1 cellular context compared by ENCODE assay signal in the genomic region with DNA sequence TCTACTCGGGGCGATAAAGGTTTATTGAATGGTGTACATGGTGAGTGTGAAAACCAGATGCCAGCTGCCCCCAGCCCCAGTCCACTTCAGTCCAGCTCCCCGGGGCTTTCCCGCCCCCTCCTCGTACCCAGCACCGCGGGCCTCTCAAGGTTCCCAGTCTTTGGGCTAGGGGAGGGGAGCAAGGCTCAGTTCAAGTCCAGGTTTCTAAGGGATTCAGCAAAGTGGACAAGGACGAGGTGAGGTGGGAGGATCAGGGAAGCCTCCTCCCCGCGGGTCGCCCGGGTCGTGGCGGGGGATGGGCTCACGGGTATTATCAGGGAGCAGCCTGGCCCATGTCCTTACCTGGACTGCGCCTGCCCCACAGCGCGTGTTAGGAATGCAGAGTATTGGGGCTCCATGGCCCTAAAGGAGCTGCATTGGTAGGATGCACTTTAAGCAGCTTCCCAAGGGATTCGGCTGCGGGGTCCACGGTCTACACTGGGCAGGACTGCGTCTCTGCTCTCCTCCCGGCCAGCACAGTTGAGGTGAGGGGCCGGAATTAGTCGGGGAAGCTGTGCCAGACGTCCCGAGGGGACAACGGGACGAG.
TF ChIP-seq lines count a peak whose summit lies in the region.

No MANE protein-coding gene starts in this region.

TF ChIP-seq in GM23338, 12 proteins besides CTCF, POLR2A, EP300 and RAD21 (continued from another document):
- TF ChIP-seq, protein P1, sequence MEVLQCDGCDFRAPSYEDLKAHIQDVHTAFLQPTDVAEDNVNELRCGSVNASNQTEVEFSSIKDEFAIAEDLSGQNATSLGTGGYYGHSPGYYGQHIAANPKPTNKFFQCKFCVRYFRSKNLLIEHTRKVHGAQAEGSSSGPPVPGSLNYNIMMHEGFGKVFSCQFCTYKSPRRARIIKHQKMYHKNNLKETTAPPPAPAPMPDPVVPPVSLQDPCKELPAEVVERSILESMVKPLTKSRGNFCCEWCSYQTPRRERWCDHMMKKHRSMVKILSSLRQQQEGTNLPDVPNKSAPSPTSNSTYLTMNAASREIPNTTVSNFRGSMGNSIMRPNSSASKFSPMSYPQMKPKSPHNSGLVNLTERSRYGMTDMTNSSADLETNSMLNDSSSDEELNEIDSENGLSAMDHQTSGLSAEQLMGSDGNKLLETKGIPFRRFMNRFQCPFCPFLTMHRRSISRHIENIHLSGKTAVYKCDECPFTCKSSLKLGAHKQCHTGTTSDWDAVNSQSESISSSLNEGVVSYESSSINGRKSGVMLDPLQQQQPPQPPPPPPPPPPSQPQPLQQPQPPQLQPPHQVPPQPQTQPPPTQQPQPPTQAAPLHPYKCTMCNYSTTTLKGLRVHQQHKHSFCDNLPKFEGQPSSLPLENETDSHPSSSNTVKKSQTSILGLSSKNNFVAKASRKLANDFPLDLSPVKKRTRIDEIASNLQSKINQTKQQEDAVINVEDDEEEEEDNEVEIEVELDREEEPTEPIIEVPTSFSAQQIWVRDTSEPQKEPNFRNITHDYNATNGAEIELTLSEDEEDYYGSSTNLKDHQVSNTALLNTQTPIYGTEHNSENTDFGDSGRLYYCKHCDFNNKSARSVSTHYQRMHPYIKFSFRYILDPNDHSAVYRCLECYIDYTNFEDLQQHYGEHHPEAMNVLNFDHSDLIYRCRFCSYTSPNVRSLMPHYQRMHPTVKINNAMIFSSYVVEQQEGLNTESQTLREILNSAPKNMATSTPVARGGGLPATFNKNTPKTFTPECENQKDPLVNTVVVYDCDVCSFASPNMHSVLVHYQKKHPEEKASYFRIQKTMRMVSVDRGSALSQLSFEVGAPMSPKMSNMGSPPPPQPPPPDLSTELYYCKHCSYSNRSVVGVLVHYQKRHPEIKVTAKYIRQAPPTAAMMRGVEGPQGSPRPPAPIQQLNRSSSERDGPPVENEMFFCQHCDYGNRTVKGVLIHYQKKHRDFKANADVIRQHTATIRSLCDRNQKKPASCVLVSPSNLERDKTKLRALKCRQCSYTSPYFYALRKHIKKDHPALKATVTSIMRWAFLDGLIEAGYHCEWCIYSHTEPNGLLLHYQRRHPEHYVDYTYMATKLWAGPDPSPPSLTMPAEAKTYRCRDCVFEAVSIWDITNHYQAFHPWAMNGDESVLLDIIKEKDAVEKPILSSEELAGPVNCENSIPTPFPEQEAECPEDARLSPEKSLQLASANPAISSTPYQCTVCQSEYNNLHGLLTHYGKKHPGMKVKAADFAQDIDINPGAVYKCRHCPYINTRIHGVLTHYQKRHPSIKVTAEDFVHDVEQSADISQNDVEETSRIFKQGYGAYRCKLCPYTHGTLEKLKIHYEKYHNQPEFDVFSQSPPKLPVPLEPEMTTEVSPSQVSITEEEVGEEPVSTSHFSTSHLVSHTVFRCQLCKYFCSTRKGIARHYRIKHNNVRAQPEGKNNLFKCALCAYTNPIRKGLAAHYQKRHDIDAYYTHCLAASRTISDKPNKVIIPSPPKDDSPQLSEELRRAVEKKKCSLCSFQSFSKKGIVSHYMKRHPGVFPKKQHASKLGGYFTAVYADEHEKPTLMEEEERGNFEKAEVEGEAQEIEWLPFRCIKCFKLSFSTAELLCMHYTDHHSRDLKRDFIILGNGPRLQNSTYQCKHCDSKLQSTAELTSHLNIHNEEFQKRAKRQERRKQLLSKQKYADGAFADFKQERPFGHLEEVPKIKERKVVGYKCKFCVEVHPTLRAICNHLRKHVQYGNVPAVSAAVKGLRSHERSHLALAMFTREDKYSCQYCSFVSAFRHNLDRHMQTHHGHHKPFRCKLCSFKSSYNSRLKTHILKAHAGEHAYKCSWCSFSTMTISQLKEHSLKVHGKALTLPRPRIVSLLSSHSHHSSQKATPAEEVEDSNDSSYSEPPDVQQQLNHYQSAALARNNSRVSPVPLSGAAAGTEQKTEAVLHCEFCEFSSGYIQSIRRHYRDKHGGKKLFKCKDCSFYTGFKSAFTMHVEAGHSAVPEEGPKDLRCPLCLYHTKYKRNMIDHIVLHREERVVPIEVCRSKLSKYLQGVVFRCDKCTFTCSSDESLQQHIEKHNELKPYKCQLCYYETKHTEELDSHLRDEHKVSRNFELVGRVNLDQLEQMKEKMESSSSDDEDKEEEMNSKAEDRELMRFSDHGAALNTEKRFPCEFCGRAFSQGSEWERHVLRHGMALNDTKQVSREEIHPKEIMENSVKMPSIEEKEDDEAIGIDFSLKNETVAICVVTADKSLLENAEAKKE (CRISPR knock-in tag; IDR thresholded peaks at IDR 0.05), result no peak
- TF ChIP-seq POLR2AphosphoS5 (IDR thresholded peaks at IDR 0.05; ENCODE audit: low read depth) (no peak), ZNF331 (CRISPR knock-in tag; IDR thresholded peaks at IDR 0.05; ENCODE audit: low read depth) (no peak)
